In the genomic region with DNA sequence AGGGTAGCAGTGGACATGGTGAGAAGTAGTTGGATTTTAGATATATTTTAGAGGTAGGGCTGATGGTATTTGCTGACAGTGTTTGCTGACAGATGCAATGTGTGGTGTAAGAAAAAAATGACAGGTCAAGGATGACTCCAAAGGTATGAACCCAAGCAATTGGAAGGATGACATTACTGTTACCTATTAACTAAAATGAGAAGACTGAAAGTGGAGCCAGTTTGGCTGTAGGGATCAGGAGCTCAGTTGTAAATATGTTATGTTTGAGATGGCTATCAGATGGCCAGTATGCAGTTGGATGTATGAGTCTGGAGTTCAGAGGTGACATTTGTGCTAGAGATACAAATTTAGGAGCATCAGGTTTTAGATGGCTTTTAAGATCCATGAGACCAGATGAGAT, we compare ENCODE assay signal across 1 cellular context.
TF ChIP-seq lines count a peak whose summit lies in the region.

No MANE protein-coding gene starts in this region.

TF ChIP-seq in HepG2, 621 proteins besides CTCF, POLR2A, EP300 and RAD21 (continued from another document and continues in another):
- TF ChIP-seq, protein P1, sequence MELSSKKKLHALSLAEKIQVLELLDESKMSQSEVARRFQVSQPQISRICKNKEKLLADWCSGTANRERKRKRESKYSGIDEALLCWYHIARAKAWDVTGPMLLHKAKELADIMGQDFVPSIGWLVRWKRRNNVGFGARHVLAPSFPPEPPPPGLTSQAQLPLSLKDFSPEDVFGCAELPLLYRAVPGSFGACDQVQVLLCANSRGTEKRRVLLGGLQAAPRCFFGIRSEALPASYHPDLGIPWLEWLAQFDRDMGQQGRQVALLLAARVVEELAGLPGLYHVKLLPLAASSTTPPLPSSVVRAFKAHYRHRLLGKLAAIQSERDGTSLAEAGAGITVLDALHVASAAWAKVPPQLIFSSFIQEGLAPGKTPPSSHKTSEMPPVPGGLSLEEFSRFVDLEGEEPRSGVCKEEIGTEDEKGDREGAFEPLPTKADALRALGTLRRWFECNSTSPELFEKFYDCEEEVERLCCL (CRISPR knock-in tag; IDR thresholded peaks at IDR 0.05; ENCODE audit: borderline replicate concordance): no peak
- TF ChIP-seq TCF12 (IDR thresholded peaks at IDR 0.05) (no peak), TCF12 (CRISPR knock-in tag; IDR thresholded peaks at IDR 0.05) (peak; percentile 51; the same call in 1 of the 2 replicates), TCF7L2 (IDR thresholded peaks at IDR 0.05; ENCODE audit: low read depth, low read length) (no peak), HHEX (CRISPR knock-in tag; IDR thresholded peaks at IDR 0.05) (peak; percentile 82), CREM (IDR thresholded peaks at IDR 0.05) (peak; percentile 86), CREM (CRISPR knock-in tag; IDR thresholded peaks at IDR 0.05) (no peak), MAFK (conservative IDR thresholded peaks at IDR 0.05 in 1 of 2, IDR thresholded peaks at IDR 0.05 in 1 of 2; ENCODE audit: low read length in 2 of 2) (peak; percentile 95 to 96), POLR2AphosphoS5 (IDR thresholded peaks at IDR 0.05; ENCODE audit: low read depth, low read length) (no peak), ZNF878 (CRISPR knock-in tag; IDR thresholded peaks at IDR 0.05) (no peak), BRD4 (CRISPR knock-in tag; IDR thresholded peaks at IDR 0.05) (no peak), TBL1XR1 (IDR thresholded peaks at IDR 0.05; ENCODE audit: borderline replicate concordance, low read length, partially characterized antibody) (no peak), KMT2A (CRISPR knock-in tag; IDR thresholded peaks at IDR 0.05) (no peak), NR3C1 (CRISPR knock-in tag; IDR thresholded peaks at IDR 0.05) (no peak), ELF3 (CRISPR knock-in tag; IDR thresholded peaks at IDR 0.05) (peak; percentile 70; the same call in 1 of the 2 replicates), ZNF652 (CRISPR knock-in tag; IDR thresholded peaks at IDR 0.05; ENCODE audit: borderline replicate concordance, low read depth) (peak; percentile 58; the same call in 1 of the 2 replicates), ZBTB42 (CRISPR knock-in tag; IDR thresholded peaks at IDR 0.05) (no peak), SMAD1 (CRISPR knock-in tag; IDR thresholded peaks at IDR 0.05; ENCODE audit: borderline replicate concordance, low read depth) (no peak), KDM5B (CRISPR knock-in tag; IDR thresholded peaks at IDR 0.05; ENCODE audit: borderline replicate concordance) (no peak), ZNF605 (CRISPR knock-in tag; IDR thresholded peaks at IDR 0.05) (no peak), CBX1 (IDR thresholded peaks at IDR 0.05; ENCODE audit: low read depth) (no peak), ARNT2 (CRISPR knock-in tag; IDR thresholded peaks at IDR 0.05; ENCODE audit: low read depth) (no peak), ASH2L (IDR thresholded peaks at IDR 0.05; ENCODE audit: insufficient read length, low read depth, low read length) (peak; percentile 35), TBX3 (IDR thresholded peaks at IDR 0.05; ENCODE audit: borderline replicate concordance) (peak; percentile 50; the same call in 1 of the 2 replicates), POLR2AphosphoS2 (IDR thresholded peaks at IDR 0.05; ENCODE audit: low read depth, low read length) (no peak), KDM2A (CRISPR knock-in tag; IDR thresholded peaks at IDR 0.05; ENCODE audit: borderline replicate concordance, low read depth) (no peak), DNMT1 (CRISPR knock-in tag; IDR thresholded peaks at IDR 0.05) (no peak), HNRNPH1 (optimal IDR thresholded peaks at IDR 0.05; ENCODE audit: low read depth, low read length) (no peak)
- TF ChIP-seq, protein P2, sequence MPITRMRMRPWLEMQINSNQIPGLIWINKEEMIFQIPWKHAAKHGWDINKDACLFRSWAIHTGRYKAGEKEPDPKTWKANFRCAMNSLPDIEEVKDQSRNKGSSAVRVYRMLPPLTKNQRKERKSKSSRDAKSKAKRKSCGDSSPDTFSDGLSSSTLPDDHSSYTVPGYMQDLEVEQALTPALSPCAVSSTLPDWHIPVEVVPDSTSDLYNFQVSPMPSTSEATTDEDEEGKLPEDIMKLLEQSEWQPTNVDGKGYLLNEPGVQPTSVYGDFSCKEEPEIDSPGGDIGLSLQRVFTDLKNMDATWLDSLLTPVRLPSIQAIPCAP (CRISPR knock-in tag; IDR thresholded peaks at IDR 0.05; ENCODE audit: low read depth): no peak
- TF ChIP-seq, protein P3, sequence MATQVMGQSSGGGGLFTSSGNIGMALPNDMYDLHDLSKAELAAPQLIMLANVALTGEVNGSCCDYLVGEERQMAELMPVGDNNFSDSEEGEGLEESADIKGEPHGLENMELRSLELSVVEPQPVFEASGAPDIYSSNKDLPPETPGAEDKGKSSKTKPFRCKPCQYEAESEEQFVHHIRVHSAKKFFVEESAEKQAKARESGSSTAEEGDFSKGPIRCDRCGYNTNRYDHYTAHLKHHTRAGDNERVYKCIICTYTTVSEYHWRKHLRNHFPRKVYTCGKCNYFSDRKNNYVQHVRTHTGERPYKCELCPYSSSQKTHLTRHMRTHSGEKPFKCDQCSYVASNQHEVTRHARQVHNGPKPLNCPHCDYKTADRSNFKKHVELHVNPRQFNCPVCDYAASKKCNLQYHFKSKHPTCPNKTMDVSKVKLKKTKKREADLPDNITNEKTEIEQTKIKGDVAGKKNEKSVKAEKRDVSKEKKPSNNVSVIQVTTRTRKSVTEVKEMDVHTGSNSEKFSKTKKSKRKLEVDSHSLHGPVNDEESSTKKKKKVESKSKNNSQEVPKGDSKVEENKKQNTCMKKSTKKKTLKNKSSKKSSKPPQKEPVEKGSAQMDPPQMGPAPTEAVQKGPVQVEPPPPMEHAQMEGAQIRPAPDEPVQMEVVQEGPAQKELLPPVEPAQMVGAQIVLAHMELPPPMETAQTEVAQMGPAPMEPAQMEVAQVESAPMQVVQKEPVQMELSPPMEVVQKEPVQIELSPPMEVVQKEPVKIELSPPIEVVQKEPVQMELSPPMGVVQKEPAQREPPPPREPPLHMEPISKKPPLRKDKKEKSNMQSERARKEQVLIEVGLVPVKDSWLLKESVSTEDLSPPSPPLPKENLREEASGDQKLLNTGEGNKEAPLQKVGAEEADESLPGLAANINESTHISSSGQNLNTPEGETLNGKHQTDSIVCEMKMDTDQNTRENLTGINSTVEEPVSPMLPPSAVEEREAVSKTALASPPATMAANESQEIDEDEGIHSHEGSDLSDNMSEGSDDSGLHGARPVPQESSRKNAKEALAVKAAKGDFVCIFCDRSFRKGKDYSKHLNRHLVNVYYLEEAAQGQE (IDR thresholded peaks at IDR 0.05; ENCODE audit: borderline replicate concordance in 1 of 2, low read depth in 1 of 2, low read length in 2 of 2): no peak
- TF ChIP-seq, protein P4, sequence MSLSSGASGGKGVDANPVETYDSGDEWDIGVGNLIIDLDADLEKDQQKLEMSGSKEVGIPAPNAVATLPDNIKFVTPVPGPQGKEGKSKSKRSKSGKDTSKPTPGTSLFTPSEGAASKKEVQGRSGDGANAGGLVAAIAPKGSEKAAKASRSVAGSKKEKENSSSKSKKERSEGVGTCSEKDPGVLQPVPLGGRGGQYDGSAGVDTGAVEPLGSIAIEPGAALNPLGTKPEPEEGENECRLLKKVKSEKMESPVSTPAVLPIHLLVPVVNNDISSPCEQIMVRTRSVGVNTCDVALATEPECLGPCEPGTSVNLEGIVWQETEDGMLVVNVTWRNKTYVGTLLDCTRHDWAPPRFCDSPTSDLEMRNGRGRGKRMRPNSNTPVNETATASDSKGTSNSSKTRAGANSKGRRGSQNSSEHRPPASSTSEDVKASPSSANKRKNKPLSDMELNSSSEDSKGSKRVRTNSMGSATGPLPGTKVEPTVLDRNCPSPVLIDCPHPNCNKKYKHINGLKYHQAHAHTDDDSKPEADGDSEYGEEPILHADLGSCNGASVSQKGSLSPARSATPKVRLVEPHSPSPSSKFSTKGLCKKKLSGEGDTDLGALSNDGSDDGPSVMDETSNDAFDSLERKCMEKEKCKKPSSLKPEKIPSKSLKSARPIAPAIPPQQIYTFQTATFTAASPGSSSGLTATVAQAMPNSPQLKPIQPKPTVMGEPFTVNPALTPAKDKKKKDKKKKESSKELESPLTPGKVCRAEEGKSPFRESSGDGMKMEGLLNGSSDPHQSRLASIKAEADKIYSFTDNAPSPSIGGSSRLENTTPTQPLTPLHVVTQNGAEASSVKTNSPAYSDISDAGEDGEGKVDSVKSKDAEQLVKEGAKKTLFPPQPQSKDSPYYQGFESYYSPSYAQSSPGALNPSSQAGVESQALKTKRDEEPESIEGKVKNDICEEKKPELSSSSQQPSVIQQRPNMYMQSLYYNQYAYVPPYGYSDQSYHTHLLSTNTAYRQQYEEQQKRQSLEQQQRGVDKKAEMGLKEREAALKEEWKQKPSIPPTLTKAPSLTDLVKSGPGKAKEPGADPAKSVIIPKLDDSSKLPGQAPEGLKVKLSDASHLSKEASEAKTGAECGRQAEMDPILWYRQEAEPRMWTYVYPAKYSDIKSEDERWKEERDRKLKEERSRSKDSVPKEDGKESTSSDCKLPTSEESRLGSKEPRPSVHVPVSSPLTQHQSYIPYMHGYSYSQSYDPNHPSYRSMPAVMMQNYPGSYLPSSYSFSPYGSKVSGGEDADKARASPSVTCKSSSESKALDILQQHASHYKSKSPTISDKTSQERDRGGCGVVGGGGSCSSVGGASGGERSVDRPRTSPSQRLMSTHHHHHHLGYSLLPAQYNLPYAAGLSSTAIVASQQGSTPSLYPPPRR (CRISPR knock-in tag; IDR thresholded peaks at IDR 0.05; ENCODE audit: borderline replicate concordance): peak; percentile 98
- TF ChIP-seq, protein P5, sequence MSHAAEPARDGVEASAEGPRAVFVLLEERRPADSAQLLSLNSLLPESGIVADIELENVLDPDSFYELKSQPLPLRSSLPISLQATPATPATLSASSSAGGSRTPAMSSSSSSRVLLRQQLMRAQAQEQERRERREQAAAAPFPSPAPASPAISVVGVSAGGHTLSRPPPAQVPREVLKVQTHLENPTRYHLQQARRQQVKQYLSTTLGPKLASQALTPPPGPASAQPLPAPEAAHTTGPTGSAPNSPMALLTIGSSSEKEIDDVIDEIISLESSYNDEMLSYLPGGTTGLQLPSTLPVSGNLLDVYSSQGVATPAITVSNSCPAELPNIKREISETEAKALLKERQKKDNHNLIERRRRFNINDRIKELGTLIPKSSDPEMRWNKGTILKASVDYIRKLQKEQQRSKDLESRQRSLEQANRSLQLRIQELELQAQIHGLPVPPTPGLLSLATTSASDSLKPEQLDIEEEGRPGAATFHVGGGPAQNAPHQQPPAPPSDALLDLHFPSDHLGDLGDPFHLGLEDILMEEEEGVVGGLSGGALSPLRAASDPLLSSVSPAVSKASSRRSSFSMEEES (CRISPR knock-in tag; IDR thresholded peaks at IDR 0.05): peak; percentile 75
- TF ChIP-seq, protein P6, sequence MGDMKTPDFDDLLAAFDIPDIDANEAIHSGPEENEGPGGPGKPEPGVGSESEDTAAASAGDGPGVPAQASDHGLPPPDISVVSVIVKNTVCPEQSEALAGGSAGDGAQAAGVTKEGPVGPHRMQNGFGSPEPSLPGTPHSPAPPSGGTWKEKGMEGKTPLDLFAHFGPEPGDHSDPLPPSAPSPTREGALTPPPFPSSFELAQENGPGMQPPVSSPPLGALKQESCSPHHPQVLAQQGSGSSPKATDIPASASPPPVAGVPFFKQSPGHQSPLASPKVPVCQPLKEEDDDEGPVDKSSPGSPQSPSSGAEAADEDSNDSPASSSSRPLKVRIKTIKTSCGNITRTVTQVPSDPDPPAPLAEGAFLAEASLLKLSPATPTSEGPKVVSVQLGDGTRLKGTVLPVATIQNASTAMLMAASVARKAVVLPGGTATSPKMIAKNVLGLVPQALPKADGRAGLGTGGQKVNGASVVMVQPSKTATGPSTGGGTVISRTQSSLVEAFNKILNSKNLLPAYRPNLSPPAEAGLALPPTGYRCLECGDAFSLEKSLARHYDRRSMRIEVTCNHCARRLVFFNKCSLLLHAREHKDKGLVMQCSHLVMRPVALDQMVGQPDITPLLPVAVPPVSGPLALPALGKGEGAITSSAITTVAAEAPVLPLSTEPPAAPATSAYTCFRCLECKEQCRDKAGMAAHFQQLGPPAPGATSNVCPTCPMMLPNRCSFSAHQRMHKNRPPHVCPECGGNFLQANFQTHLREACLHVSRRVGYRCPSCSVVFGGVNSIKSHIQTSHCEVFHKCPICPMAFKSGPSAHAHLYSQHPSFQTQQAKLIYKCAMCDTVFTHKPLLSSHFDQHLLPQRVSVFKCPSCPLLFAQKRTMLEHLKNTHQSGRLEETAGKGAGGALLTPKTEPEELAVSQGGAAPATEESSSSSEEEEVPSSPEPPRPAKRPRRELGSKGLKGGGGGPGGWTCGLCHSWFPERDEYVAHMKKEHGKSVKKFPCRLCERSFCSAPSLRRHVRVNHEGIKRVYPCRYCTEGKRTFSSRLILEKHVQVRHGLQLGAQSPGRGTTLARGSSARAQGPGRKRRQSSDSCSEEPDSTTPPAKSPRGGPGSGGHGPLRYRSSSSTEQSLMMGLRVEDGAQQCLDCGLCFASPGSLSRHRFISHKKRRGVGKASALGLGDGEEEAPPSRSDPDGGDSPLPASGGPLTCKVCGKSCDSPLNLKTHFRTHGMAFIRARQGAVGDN (CRISPR knock-in tag; IDR thresholded peaks at IDR 0.05): no peak
- TF ChIP-seq, protein P7, sequence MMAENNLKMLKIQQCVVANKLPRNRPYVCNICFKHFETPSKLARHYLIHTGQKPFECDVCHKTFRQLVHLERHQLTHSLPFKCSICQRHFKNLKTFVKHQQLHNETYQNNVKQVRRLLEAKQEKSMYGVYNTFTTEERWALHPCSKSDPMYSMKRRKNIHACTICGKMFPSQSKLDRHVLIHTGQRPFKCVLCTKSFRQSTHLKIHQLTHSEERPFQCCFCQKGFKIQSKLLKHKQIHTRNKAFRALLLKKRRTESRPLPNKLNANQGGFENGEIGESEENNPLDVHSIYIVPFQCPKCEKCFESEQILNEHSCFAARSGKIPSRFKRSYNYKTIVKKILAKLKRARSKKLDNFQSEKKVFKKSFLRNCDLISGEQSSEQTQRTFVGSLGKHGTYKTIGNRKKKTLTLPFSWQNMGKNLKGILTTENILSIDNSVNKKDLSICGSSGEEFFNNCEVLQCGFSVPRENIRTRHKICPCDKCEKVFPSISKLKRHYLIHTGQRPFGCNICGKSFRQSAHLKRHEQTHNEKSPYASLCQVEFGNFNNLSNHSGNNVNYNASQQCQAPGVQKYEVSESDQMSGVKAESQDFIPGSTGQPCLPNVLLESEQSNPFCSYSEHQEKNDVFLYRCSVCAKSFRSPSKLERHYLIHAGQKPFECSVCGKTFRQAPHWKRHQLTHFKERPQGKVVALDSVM (CRISPR knock-in tag; IDR thresholded peaks at IDR 0.05): no peak
- TF ChIP-seq, protein P8, sequence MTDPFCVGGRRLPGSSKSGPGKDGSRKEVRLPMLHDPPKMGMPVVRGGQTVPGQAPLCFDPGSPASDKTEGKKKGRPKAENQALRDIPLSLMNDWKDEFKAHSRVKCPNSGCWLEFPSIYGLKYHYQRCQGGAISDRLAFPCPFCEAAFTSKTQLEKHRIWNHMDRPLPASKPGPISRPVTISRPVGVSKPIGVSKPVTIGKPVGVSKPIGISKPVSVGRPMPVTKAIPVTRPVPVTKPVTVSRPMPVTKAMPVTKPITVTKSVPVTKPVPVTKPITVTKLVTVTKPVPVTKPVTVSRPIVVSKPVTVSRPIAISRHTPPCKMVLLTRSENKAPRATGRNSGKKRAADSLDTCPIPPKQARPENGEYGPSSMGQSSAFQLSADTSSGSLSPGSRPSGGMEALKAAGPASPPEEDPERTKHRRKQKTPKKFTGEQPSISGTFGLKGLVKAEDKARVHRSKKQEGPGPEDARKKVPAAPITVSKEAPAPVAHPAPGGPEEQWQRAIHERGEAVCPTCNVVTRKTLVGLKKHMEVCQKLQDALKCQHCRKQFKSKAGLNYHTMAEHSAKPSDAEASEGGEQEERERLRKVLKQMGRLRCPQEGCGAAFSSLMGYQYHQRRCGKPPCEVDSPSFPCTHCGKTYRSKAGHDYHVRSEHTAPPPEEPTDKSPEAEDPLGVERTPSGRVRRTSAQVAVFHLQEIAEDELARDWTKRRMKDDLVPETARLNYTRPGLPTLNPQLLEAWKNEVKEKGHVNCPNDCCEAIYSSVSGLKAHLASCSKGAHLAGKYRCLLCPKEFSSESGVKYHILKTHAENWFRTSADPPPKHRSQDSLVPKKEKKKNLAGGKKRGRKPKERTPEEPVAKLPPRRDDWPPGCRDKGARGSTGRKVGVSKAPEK (CRISPR knock-in tag; IDR thresholded peaks at IDR 0.05; ENCODE audit: borderline replicate concordance): no peak
